In the genomic region with DNA sequence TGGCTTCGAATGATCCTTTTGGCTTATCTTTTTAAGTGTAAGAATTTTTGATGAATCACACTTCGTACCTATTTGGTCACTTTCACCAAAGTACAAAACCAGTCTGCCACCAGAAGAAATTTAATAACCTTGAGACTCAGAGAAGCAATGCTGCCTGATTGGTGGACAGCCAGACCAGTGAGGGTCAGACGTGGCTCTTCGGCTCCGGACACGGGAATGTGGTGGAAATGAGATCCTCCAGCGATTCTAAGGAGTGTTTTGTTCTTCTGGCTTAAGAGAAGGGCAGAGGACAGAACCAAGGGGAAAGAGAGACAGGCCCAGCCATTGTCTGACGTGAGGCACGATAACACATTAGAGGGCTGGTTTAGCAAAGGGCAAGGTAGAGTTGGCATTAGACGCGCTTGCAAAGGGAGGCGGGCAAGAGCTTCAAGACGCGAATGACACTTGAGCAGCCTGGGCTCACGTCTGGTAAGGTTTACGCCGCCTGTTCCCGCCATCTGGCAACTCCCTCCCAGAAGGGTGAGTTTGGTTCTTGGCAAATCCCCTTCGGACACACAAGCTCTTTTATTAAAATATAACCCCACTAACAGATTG, we compare ENCODE assay signal across 8 cellular contexts. TPM values are rescaled to one million over a fixed set of nuclear protein-coding genes. Genes with fewer than 3 reads are reported as not detected.
DNase-seq lines count a peak whose midpoint lies in the region; ATAC-seq and TF ChIP-seq lines count a peak whose summit lies in the region.

No MANE protein-coding gene starts in this region.

- no peaks in the 10 kb centered on the region for H3K9me3 ChIP-seq in thyroid gland

- H3K4me3 ChIP-seq in thyroid gland (replicated peaks in 1 of 3) = peak overlapping the region in 1 of 3 donors; percentile 26

- peak; percentile 29 for ATAC-seq in HG02588 (IDR thresholded peaks at IDR 0.05; ENCODE audit: unreplicated experiment)

- H3K36me3 Mint-ChIP-seq in brain = no peaks in the 10 kb centered on the region

- H3K4me1 Mint-ChIP-seq in brain = peaks cover 9% of the 10 kb centered on the region

- peak overlapping the region; percentile 69 to 85 (median 81) for H3K4me3 Mint-ChIP-seq in brain

- H3K27me3 Mint-ChIP-seq in brain = peaks cover 7% of the 10 kb centered on the region

- peaks cover 0 to 18% (median 11%) of the 10 kb centered on the region in 5 experiments for H3K9me3 Mint-ChIP-seq in brain

- peak overlapping the region; percentile 36 to 85 (median 66) for H3K27ac Mint-ChIP-seq in brain

- WGBS in thyroid gland, 2 donors = 24 to 27% methylated on average over 14 to 19 of the region's 19 CpGs

- intact Hi-C loops in thyroid gland (cut with DNase I) = loop anchor here (10.0 kb wide), 1 partner anchor 164 kb away; no protein-coding TSS in a partner anchor

- peak in 1 of 2 donors; percentile 47 for TF ChIP-seq POLR2A in thyroid gland (IDR thresholded peaks at IDR 0.05)

- H3K27me3 ChIP-seq in thyroid gland = no peaks in the 10 kb centered on the region

- H3K4me1 ChIP-seq in thyroid gland = peaks cover 32 to 33% of the 10 kb centered on the region in 2 donors

- TF ChIP-seq CTCF in brain (conservative IDR thresholded peaks at IDR 0.05) (no peak), thyroid gland (IDR thresholded peaks at IDR 0.05) (no peak), GM13977 (IDR thresholded peaks at IDR 0.05; ENCODE audit: extremely low read depth, insufficient read depth, missing control alignments) (no peak)

- peak overlapping the region; percentile 79 to 98 (median 94) for H3K27ac ChIP-seq in thyroid gland

- DNase-seq in NCI-H1436 (lab: John Stamatoyannopoulos, UW) (peak; percentile 87), NCI-H1436 treated with DMSO at 0.1 percent for 48 hours (lab: John Stamatoyannopoulos, UW) (no peak), NCI-H2196 treated with DMSO at 0.1 percent for 48 hours (lab: John Stamatoyannopoulos, UW; ENCODE audit: unreplicated experiment) (peak; percentile 68), left kidney (ENCODE audit: low read depth, low spot score) (peak; percentile 82), thyroid gland (peak; percentile 80 to 81), GM13977 (ENCODE audit: low spot score) (no peak)

- in situ Hi-C loops in GM13977 (cut with MboI; ENCODE audit: low pct_unique_long_range_greater_than_20kb, low sequenced_read_pairs, unreplicated experiment) = no loop called here

- no peaks in the 10 kb centered on the region for H3K36me3 ChIP-seq in thyroid gland

RNA-seq across cellular contexts. Expression of a gene that starts 49.9 kb away (rescaled TPM):
- 317 TPM for polyA plus RNA-seq in brain (ENCODE audit: insufficient read depth, low read depth, low replicate concordance)
- total RNA-seq in thyroid gland = 100 to 1,000 TPM; 221 to 412 (median 339) TPM

Comparison
In these comparisons a context has a peak if more than half of its experiments do, and no peak if none do; other contexts are left out.
1. DNase-seq: peak in NCI-H1436 (single experiment), NCI-H2196 treated with DMSO at 0.1 percent for 48 hours (single experiment), left kidney (single experiment) and thyroid gland (2 of 2); none in NCI-H1436 treated with DMSO at 0.1 percent for 48 hours (single experiment) and GM13977 (single experiment).